Comparison of ENCODE assay signal across 26 cellular contexts in genomic region chr11:128390246-128390645, GRCh38.
"Had no signal": no experiment of that assay in that cellular context is flagged by ENCODE, and none has a peak within 500 bp of the region (broad histone marks: within the 10 kb centered on the region; RNA-seq: fewer than 3 reads in every experiment).

No MANE protein-coding gene starts in this region.

- H3K27me3 ChIP-seq: cardiac muscle cell, esophagus muscularis mucosa, vagina had no signal

- ATAC-seq: activated CD4-positive, alpha-beta T cell treated with anti-CD3 and anti-CD28 coated beads for 36 hours; activated CD8-positive, alpha-beta memory T cell treated with anti-CD3 and anti-CD28 coated beads, Interleukin-2, amount 10 ng/mL, durations not matched to agents 7 days and 5 days; activated CD8-positive, alpha-beta T cell treated with anti-CD3 and anti-CD28 coated beads, Interleukin-2, amount 10 ng/mL, durations not matched to agents 7 days and 5 days; activated naive CD4-positive, alpha-beta T cell treated with anti-CD3 and anti-CD28 coated beads, Interleukin-2, amount 50 U/mL, for 72 hours; psoas muscle had no signal

- FAIRE-seq: frontal cortex had no signal

- H3K9me3 ChIP-seq: esophagus muscularis mucosa, psoas muscle, thoracic aorta, vagina had no signal

- H3K9ac ChIP-seq: parathyroid adenoma had no signal

- H3K27me3 Mint-ChIP-seq: activated CD4-positive, alpha-beta T cell treated with anti-CD3 and anti-CD28 coated beads for 36 hours; activated CD8-positive, alpha-beta memory T cell treated with anti-CD3 and anti-CD28 coated beads, Interleukin-2, amount 10 ng/mL, durations not matched to agents 7 days and 5 days; naive B cell; stimulated activated naive CD8-positive, alpha-beta T cell treated with anti-CD3 and anti-CD28 coated beads, Interleukin-15, Interleukin-2, amounts not matched to agents 100 ng/mL and 50 ng/mL, for 24 hours had no signal

- DNase-seq: activated CD4-positive, alpha-beta T cell treated with anti-CD3 and anti-CD28 coated beads for 36 hours; activated CD4-positive, CD25-positive, alpha-beta regulatory T cell; activated CD8-positive, alpha-beta memory T cell treated with anti-CD3 and anti-CD28 coated beads, Interleukin-2, amount 10 ng/mL, durations not matched to agents 7 days and 5 days; activated CD8-positive, alpha-beta T cell treated with anti-CD3 and anti-CD28 coated beads, Interleukin-2, amount 10 ng/mL, durations not matched to agents 7 days and 5 days; activated naive CD4-positive, alpha-beta T cell; activated T-cell treated with anti-CD3 and anti-CD28 coated beads, Interleukin-2, amount 50 U/mL, for 48 hours; aorta; kidney glomerular epithelial cell; mesendoderm; naive B cell; stimulated activated CD4-positive, alpha-beta T cell treated with anti-CD3 and anti-CD28 coated beads, Interleukin-12 subunit alpha, Interleukin-12 subunit beta, amount 100 ng/mL, for 4 hours; stimulated activated CD4-positive, alpha-beta T cell treated with anti-CD3 and anti-CD28 coated beads, Interleukin-4, amount 100 ng/mL, for 1 hour had no signal

- H3K27ac ChIP-seq: esophagus muscularis mucosa, parathyroid adenoma, psoas muscle, skin epidermis, thoracic aorta, vagina had no signal

- H3K4me3 Mint-ChIP-seq: activated CD4-positive, alpha-beta T cell treated with anti-CD3 and anti-CD28 coated beads for 36 hours; activated CD8-positive, alpha-beta memory T cell treated with anti-CD3 and anti-CD28 coated beads, Interleukin-2, amount 10 ng/mL, durations not matched to agents 7 days and 5 days; activated CD8-positive, alpha-beta T cell treated with anti-CD3 and anti-CD28 coated beads, Interleukin-2, amount 10 ng/mL, durations not matched to agents 7 days and 5 days; brain; dendritic cell treated with granulocyte-macrophage colony-stimulating factor and Interleukin-4, amounts not matched to agents 40 ng/mL and 50 ng/mL, for 4 days; naive B cell; stimulated activated naive CD8-positive, alpha-beta T cell treated with anti-CD3 and anti-CD28 coated beads, Interleukin-15, Interleukin-2, amounts not matched to agents 100 ng/mL and 50 ng/mL, for 24 hours; type B pancreatic cell had no signal

- H3K36me3 Mint-ChIP-seq: activated CD8-positive, alpha-beta memory T cell treated with anti-CD3 and anti-CD28 coated beads, Interleukin-2, amount 10 ng/mL, durations not matched to agents 7 days and 5 days; brain; naive B cell; type B pancreatic cell had no signal

- H3K4me1 Mint-ChIP-seq: brain had no signal

- H3K4me3 ChIP-seq: cardiac muscle cell, esophagus muscularis mucosa, lung, psoas muscle, skin epidermis, thoracic aorta, vagina had no signal

- H3K36me3 ChIP-seq: cardiac muscle cell, esophagus muscularis mucosa, thoracic aorta, vagina had no signal

- H3K9me3 Mint-ChIP-seq: brain; dendritic cell treated with granulocyte-macrophage colony-stimulating factor and Interleukin-4, amounts not matched to agents 40 ng/mL and 50 ng/mL, for 4 days; naive B cell; stimulated activated naive CD8-positive, alpha-beta T cell treated with anti-CD3 and anti-CD28 coated beads, Interleukin-15, Interleukin-2, amounts not matched to agents 100 ng/mL and 50 ng/mL, for 24 hours; type B pancreatic cell had no signal

- H3K4me1 ChIP-seq: psoas muscle had no signal

- H3K79me2 ChIP-seq: parathyroid adenoma had no signal

- H2AFZ ChIP-seq: parathyroid adenoma had no signal

- H3K27ac Mint-ChIP-seq: activated CD4-positive, alpha-beta T cell treated with anti-CD3 and anti-CD28 coated beads for 36 hours; activated CD8-positive, alpha-beta memory T cell treated with anti-CD3 and anti-CD28 coated beads, Interleukin-2, amount 10 ng/mL, durations not matched to agents 7 days and 5 days; activated CD8-positive, alpha-beta T cell treated with anti-CD3 and anti-CD28 coated beads, Interleukin-2, amount 10 ng/mL, durations not matched to agents 7 days and 5 days; dendritic cell treated with granulocyte-macrophage colony-stimulating factor and Interleukin-4, amounts not matched to agents 40 ng/mL and 50 ng/mL, for 4 days; type B pancreatic cell had no signal
